Comparison of ENCODE assay signal across 6 cellular contexts in the genomic region with DNA sequence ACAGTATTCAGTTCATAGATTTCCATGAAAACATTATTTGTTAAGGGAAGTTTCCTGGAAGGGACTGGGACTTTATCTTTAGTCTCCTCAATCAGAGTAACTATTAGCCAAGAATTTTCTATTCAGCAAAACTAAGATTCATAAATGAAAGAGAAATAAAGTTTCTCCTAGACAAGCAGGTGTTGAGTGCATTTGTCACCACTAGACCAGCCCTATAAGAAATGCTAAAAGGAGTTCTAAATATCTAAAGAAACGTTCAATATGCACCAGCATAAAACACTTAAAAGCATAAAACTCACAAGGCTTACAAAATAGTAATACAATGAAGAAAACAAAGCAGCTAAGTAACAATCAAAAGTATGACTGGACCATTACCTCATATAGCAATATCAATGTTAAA.
"Had no signal": no experiment of that assay in that cellular context is flagged by ENCODE, and none has a peak within 500 bp of the region (broad histone marks: within the 10 kb centered on the region; RNA-seq: fewer than 3 reads in every experiment).

No MANE protein-coding gene starts in this region.

- H3K4me3 ChIP-seq: K562 had no signal

- DNase-seq: IMR-90, KBM-7, KG1 had no signal

- H3K27ac ChIP-seq: HL-60, KMS-11 had no signal
